In genomic region chr17:14301761-14302401, GRCh38 we compare ENCODE assay signal across 8 cellular contexts. TPM values are rescaled to one million over a fixed set of nuclear protein-coding genes. Genes with fewer than 3 reads are reported as not detected.
DNase-seq lines count a peak whose midpoint lies in the region; ATAC-seq, FAIRE-seq and TF ChIP-seq lines count a peak whose summit lies in the region.

No MANE protein-coding gene starts in this region.

- H3K4me3 ChIP-seq in heart right ventricle (peak overlapping the region; percentile 46 to 80 (median 66)), skeletal muscle cell (ENCODE audit: low read depth, low read length) (peak overlapping the region; percentile 93)

- no peak for TF ChIP-seq CTCF in heart right ventricle (IDR thresholded peaks at IDR 0.05)

- no peak for FAIRE-seq in urothelium cell line (lab: Jason Lieb, UNC)

- intact Hi-C loops in heart right ventricle (cut with DNase I): loop anchor here (1.0 to 10.0 kb wide), 16 partner anchors 90 to 967 kb away; partner anchors contain the start of gene COX10 (in 5 of the 10)

- no peaks in the 10 kb centered on the region for H3K36me3 ChIP-seq in heart right ventricle

- peaks cover 7 to 90% (median 80%) of the 10 kb centered on the region in 7 donors for H3K27me3 ChIP-seq in heart right ventricle

- H3K4me1 ChIP-seq in heart right ventricle: peaks cover 7 to 75% (median 66%) of the 10 kb centered on the region in 9 donors

- H3K27ac ChIP-seq in heart right ventricle: peak overlapping the region in 9 of 10 donors; percentile 63 to 90 (median 75)

- DNase-seq in NOMO-1 treated with DMSO at 0.1 percent for 48 hours (lab: John Stamatoyannopoulos, UW; ENCODE audit: unreplicated experiment) (peak; percentile 17), heart right ventricle (peak in 1 of 2 donors; percentile 47), skeletal muscle cell (ENCODE audit: low read depth) (no peak), urothelium cell line (ENCODE audit: low spot score) (no peak)
- peak; percentile 58 for DNase-seq in activated effector memory CD4-positive, alpha-beta T cell treated with Interleukin-2 at 50 U/mL for 16 hours

- ATAC-seq in GM19328 (IDR thresholded peaks at IDR 0.05; ENCODE audit: unreplicated experiment): peak; percentile 1
- no peak for ATAC-seq in heart right ventricle
- no peak for ATAC-seq in HG03521 (IDR thresholded peaks at IDR 0.05; ENCODE audit: unreplicated experiment)
- ATAC-seq in HG02588 (IDR thresholded peaks at IDR 0.05; ENCODE audit: unreplicated experiment): no peak

- 1% methylated on average over 56 of the region's 56 CpGs for whole genome bisulfite sequencing in heart right ventricle, 2 donors

- H3K9me3 ChIP-seq in heart right ventricle: no peaks in the 10 kb centered on the region

RNA-seq across cellular contexts. Expression of gene HS3ST3B1, which starts 1.0 kb away (rescaled TPM):
- total RNA-seq in heart right ventricle: 1 to 10 TPM; 1.1 to 5.9 (median 2.3) TPM
- 1 to 10 TPM in 1 of 2 donors, under 1 TPM in 1; 0.73 to 1.8 TPM for polyA plus RNA-seq in heart right ventricle

Comparison
In these comparisons a context has a peak if more than half of its experiments do, and no peak if none do; other contexts are left out.
1. DNase-seq: peak in NOMO-1 treated with DMSO at 0.1 percent for 48 hours (single experiment) and activated effector memory CD4-positive, alpha-beta T cell treated with Interleukin-2 at 50 U/mL for 16 hours (single experiment); none in skeletal muscle cell (single experiment) and urothelium cell line (single experiment).